ENCODE assay signal across 16 cellular contexts in the genomic region with DNA sequence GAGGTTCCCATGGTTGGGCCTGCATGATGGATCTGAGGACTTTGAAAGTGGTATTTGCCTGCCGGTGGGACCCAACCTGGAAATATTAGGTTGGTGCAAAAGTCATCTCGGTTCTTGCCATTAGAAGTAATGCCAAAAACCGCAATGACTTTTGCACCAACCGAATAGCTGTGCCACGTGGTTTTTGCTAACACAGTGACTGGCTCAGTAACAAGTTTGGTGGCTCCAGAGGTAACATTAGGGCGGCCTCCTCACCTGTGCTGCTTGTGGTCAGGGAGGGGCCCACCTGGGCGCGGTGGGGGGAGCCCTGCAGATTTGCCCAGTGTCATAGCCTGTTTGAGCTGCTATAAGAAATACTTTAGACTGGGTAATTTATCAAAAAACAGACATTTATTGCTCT. TPM values are rescaled to one million over a fixed set of nuclear protein-coding genes. Genes with fewer than 3 reads are reported as not detected.
DNase-seq lines count a peak whose midpoint lies in the region; TF ChIP-seq lines count a peak whose summit lies in the region.
"Had no signal": no experiment of that assay in that cellular context is flagged by ENCODE, and none has a peak within 500 bp of the region (broad histone marks: within the 10 kb centered on the region; RNA-seq: fewer than 3 reads in every experiment).

No MANE protein-coding gene starts in this region.

- H3K4me2 ChIP-seq in smooth muscle cell = peak overlapping the region; percentile 93

- H3F3A ChIP-seq in smooth muscle cell (ENCODE audit: low read depth) = no peaks in the 10 kb centered on the region

- H3K36me3 ChIP-seq in HEK293 (ENCODE audit: control insufficient read depth in 2 of 2, insufficient read depth in 1 of 2, low read length in 2 of 2) (no peaks in the 10 kb centered on the region), SJSA1 (peaks cover 54% of the 10 kb centered on the region), smooth muscle cell (ENCODE audit: low read depth) (no peaks in the 10 kb centered on the region), ascending aorta (no peaks in the 10 kb centered on the region), SJCRH30 (no peaks in the 10 kb centered on the region)

- DNase-seq in SJSA1 (ENCODE audit: low read depth in 1 of 2, low spot score in 2 of 2) (no peak), fibroblast of the aortic adventitia (ENCODE audit: low read depth) (peak; percentile 30), smooth muscle cell (lab: John Stamatoyannopoulos, UW; ENCODE audit: unreplicated experiment) (no peak), ascending aorta (ENCODE audit: low spot score in 2 of 2) (no peak), retina (no peak), SJCRH30 (no peak), GM20000 (ENCODE audit: low spot score) (no peak)
- DNase-seq: activated CD4-positive, alpha-beta T cell treated with anti-CD3 and anti-CD28 coated beads for 48 hours; mesendoderm; NCI-H2081; stimulated activated CD4-positive, alpha-beta T cell treated with anti-CD3 and anti-CD28 coated beads, Interleukin-4, amount 100 ng/mL, for 1 hour; stimulated activated naive B cell treated with anti-CD40 and anti-IgM and Interleukin-4, amounts not matched to agents 10 μg/mL and 1 μg/mL and 100 μg/mL, for 72 hours; T-helper 2 cell had no signal

- 73% methylated on average over 8 of the region's 8 CpGs for WGBS in smooth muscle cell (ENCODE audit: low lambda C conversion rate)

- peaks cover 12% of the 10 kb centered on the region for H4K20me1 ChIP-seq in smooth muscle cell (ENCODE audit: low read depth)

- intact Hi-C loops in ascending aorta (cut with DNase I) = no loop called here

- CTCF ChIA-PET in HEK293 (lab: Yijun Ruan, JAX) = interaction anchor here (0.6 to 0.7 kb wide), 2 partner anchors 59 to 113 kb away, joined by 3 read pairs; no protein-coding TSS in a partner anchor

- no peaks in the 10 kb centered on the region; the same call in 1 of the 2 replicates for H3K4me1 ChIP-seq in HEK293 (ENCODE audit: control insufficient read depth, insufficient read depth, low read length)
- H3K4me1 ChIP-seq in SJSA1 (replicated peaks) = peaks cover 36% of the 10 kb centered on the region
- H3K4me1 ChIP-seq in smooth muscle cell (ENCODE audit: low read depth) = peaks cover 16% of the 10 kb centered on the region
- no peaks in the 10 kb centered on the region for H3K4me1 ChIP-seq in ascending aorta
- H3K4me1 ChIP-seq in SJCRH30 = peaks cover 4% of the 10 kb centered on the region; the same call in 1 of the 2 replicates
- H3K4me1 ChIP-seq: parathyroid adenoma had no signal

- H3K79me2 ChIP-seq in smooth muscle cell (ENCODE audit: low read depth) = peaks cover 45% of the 10 kb centered on the region
- H3K79me2 ChIP-seq: parathyroid adenoma had no signal

- POLR2A ChIA-PET in HEK293 (lab: Yijun Ruan, JAX) = no interaction called here

- H2AFZ ChIP-seq in smooth muscle cell (ENCODE audit: low read depth) = no peak overlapping the region
- H2AFZ ChIP-seq: parathyroid adenoma had no signal

- no peak overlapping the region for H3K27ac ChIP-seq in HEK293 (ENCODE audit: extremely low read depth, low read depth, low read length)
- no peak overlapping the region for H3K27ac ChIP-seq in SJSA1
- H3K27ac ChIP-seq in smooth muscle cell (ENCODE audit: low read depth) = no peak overlapping the region
- no peak overlapping the region for H3K27ac ChIP-seq in ascending aorta
- no peak overlapping the region for H3K27ac ChIP-seq in SJCRH30
- H3K27ac ChIP-seq: parathyroid adenoma had no signal

- H3K4me3 ChIP-seq in HEK293 (ENCODE audit: low read depth, low read length) = no peak overlapping the region
- H3K4me3 ChIP-seq in SJSA1 = peak overlapping the region; percentile 48
- H3K4me3 ChIP-seq in fibroblast of the aortic adventitia (ENCODE audit: low read depth, low read length) = peak overlapping the region; percentile 65
- peak overlapping the region; percentile 66 for H3K4me3 ChIP-seq in smooth muscle cell
- H3K4me3 ChIP-seq in ascending aorta = no peak overlapping the region
- no peak overlapping the region for H3K4me3 ChIP-seq in SJCRH30

- H3K9ac ChIP-seq in smooth muscle cell (ENCODE audit: low read depth) = no peak overlapping the region
- H3K9ac ChIP-seq: parathyroid adenoma had no signal

- TF ChIP-seq CTCF in HEK293 (tag by site-specific recombination; IDR thresholded peaks at IDR 0.05) (no peak), fibroblast of the aortic adventitia (IDR thresholded peaks at IDR 0.05; ENCODE audit: insufficient read depth, low read length) (no peak), smooth muscle cell (IDR thresholded peaks at IDR 0.05; ENCODE audit: borderline replicate concordance, insufficient read depth, poor library complexity, severe bottlenecking) (no peak), ascending aorta (IDR thresholded peaks at IDR 0.05) (no peak), GM20000 (IDR thresholded peaks at IDR 0.05; ENCODE audit: extremely low read depth, missing control alignments) (no peak)

- H3K9me3 ChIP-seq in HEK293 (ENCODE audit: control insufficient read depth, insufficient read depth, low read depth, low read length) (no peaks in the 10 kb centered on the region), SJSA1 (replicated peaks) (no peaks in the 10 kb centered on the region; the same call in 1 of the 2 replicates), smooth muscle cell (replicated peaks; ENCODE audit: low read depth) (no peaks in the 10 kb centered on the region), ascending aorta (no peaks in the 10 kb centered on the region), SJCRH30 (replicated peaks) (no peaks in the 10 kb centered on the region)

- H3K27me3 ChIP-seq in SJSA1 (replicated peaks) (no peaks in the 10 kb centered on the region), smooth muscle cell (ENCODE audit: low read depth) (no peaks in the 10 kb centered on the region), ascending aorta (peaks cover 5% of the 10 kb centered on the region), SJCRH30 (no peaks in the 10 kb centered on the region)

TF ChIP-seq in HEK293, 187 proteins besides CTCF, POLR2A, EP300 and RAD21:
- 0 out of 2 replicates have a peak, but pooled peaks have one; percentile 36 for TF ChIP-seq ZFP69B (tag by site-specific recombination; IDR thresholded peaks at IDR 0.05)
- no peak for TF ChIP-seq GLI4 (tag by site-specific recombination; IDR thresholded peaks at IDR 0.05)
- TF ChIP-seq, protein P1, sequence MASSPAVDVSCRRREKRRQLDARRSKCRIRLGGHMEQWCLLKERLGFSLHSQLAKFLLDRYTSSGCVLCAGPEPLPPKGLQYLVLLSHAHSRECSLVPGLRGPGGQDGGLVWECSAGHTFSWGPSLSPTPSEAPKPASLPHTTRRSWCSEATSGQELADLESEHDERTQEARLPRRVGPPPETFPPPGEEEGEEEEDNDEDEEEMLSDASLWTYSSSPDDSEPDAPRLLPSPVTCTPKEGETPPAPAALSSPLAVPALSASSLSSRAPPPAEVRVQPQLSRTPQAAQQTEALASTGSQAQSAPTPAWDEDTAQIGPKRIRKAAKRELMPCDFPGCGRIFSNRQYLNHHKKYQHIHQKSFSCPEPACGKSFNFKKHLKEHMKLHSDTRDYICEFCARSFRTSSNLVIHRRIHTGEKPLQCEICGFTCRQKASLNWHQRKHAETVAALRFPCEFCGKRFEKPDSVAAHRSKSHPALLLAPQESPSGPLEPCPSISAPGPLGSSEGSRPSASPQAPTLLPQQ (tag by site-specific recombination; IDR thresholded peaks at IDR 0.05) = 0 out of 2 replicates have a peak, but pooled peaks have one; percentile 27

RNA-seq across cellular contexts. Expression of a gene that starts 1.8 kb away (rescaled TPM):
- 21.6 and 28.2 TPM in 2 replicates for total RNA-seq in SJSA1 (2014; rRNA removed; shearing (Covaris generic))
- total RNA-seq in fibroblast of the aortic adventitia (ENCODE audit: low replicate concordance) = 7.4 and 23.1 TPM in 2 replicates
- 12.2 and 16.9 TPM in 2 replicates for total RNA-seq in smooth muscle cell
- polyA plus RNA-seq in smooth muscle cell = 10.4 and 16.6 TPM in 2 replicates
- 7.9 TPM for total RNA-seq in ascending aorta
- 0.03 TPM in 1 of 2 replicates, not detected in the other for total RNA-seq in SJCRH30 (2014; rRNA removed; shearing (Covaris generic))
- total RNA-seq: activated T-helper 2 cell treated with anti-CD3 and anti-CD28 coated beads, Interferon-gamma antibody, Interleukin-2, Interleukin-4, amounts not matched to agents 10 μg/mL and 5 μg/mL and 100 μg/mL, durations not matched to agents 14 hours and 24 hours and 36 hours had no signal

RNA-seq across cellular contexts. Expression of a gene that starts 49.5 kb away (rescaled TPM):
- total RNA-seq in SJSA1 (2014; rRNA removed; shearing (Covaris generic)) = 0.34 and 10.3 TPM in 2 replicates
- total RNA-seq in fibroblast of the aortic adventitia (ENCODE audit: low replicate concordance) (6.9 TPM in 1 of 2 replicates, not detected in the other), smooth muscle cell (17.5 and 28.2 TPM in 2 replicates), ascending aorta (not detected)
- 29.3 and 39.6 TPM in 2 replicates for polyA plus RNA-seq in smooth muscle cell
- total RNA-seq in SJCRH30 (2014; rRNA removed; shearing (Covaris generic)) = 2.0 and 2.3 TPM in 2 replicates
- total RNA-seq: activated T-helper 2 cell treated with anti-CD3 and anti-CD28 coated beads, Interferon-gamma antibody, Interleukin-2, Interleukin-4, amounts not matched to agents 10 μg/mL and 5 μg/mL and 100 μg/mL, durations not matched to agents 14 hours and 24 hours and 36 hours had no signal

Comparison
In these comparisons a context has a peak if more than half of its experiments do, and no peak if none do; other contexts are left out.
1. H3K4me3 ChIP-seq: peak in SJSA1 (single experiment), fibroblast of the aortic adventitia (single experiment) and smooth muscle cell (single experiment); none in HEK293 (single experiment), ascending aorta (0 of 2) and SJCRH30 (single experiment).